In the genomic region with DNA sequence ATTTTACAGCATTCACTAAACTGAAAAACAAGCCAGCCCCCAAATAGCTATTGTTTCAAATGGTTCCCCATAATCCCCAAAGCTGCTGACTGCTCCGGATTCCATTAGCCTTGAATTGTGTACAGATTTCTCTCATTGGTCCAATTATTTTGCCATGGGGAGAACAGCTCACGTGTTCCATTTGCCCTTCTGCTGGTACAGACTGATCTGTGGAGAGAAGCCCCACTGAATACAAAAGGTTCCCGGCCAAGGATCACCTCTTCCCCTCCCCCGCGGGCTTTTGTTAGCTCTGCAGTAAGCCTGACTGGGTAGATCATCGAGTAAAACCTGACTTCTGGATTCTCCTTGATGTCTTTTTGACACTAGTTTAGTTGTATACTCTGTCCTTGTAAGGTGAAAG, we compare ENCODE assay signal across 24 cellular contexts. TPM values are rescaled to one million over a fixed set of nuclear protein-coding genes. Genes with fewer than 3 reads are reported as not detected.
A peak's percentile ranks its signal among the peaks of the same experiment; 100 is the strongest.
DNase-seq lines count a peak whose midpoint lies in the region; ATAC-seq and TF ChIP-seq lines count a peak whose summit lies in the region.
"Had no signal": no experiment of that assay in that cellular context is flagged by ENCODE, and none has a peak within 500 bp of the region (broad histone marks: within the 10 kb centered on the region; RNA-seq: fewer than 3 reads in every experiment).

No MANE protein-coding gene starts in this region.

- TF ChIP-seq EP300 in esophagus muscularis mucosa (IDR thresholded peaks at IDR 0.05), result no peak

- H3K79me2 ChIP-seq in mesendoderm (ENCODE audit: control insufficient read depth, insufficient read depth, low read length), result no peaks in the 10 kb centered on the region

- no peak overlapping the region for H3K18ac ChIP-seq in mesendoderm (ENCODE audit: low read length)

- peak overlapping the region; percentile 55 for H3K27ac ChIP-seq in left ventricle myocardium inferior (replicated peaks)
- no peak overlapping the region for H3K27ac ChIP-seq in mesendoderm (ENCODE audit: low read depth, low read length)
- H3K27ac ChIP-seq in esophagus muscularis mucosa (replicated peaks in 1 of 4), result no peak overlapping the region
- H3K27ac ChIP-seq: SJCRH30 had no signal

- peak overlapping the region; percentile 62 for H3K27ac Mint-ChIP-seq in T-helper 17 cell
- H3K27ac Mint-ChIP-seq: CD14-positive monocyte had no signal

- peak overlapping the region; percentile 22 for H3K56ac ChIP-seq in mesendoderm (ENCODE audit: low read length)

- no peak overlapping the region for H3K4ac ChIP-seq in mesendoderm (ENCODE audit: low read depth, low read length)

- peaks cover 91% of the 10 kb centered on the region for H3K36me3 ChIP-seq in left ventricle myocardium inferior
- no peaks in the 10 kb centered on the region for H3K36me3 ChIP-seq in mesendoderm (ENCODE audit: control insufficient read depth, insufficient read depth, low read length)
- peaks cover 74 to 99% (median 91%) of the 10 kb centered on the region in 4 donors for H3K36me3 ChIP-seq in esophagus muscularis mucosa
- H3K36me3 ChIP-seq: SJCRH30 had no signal

- TF ChIP-seq CTCF in left ventricle myocardium inferior (IDR thresholded peaks at IDR 0.05; ENCODE audit: borderline replicate concordance) (no peak), esophagus muscularis mucosa (IDR thresholded peaks at IDR 0.05) (no peak)

- peak; percentile 50 for ATAC-seq in Right ventricle myocardium superior (ENCODE audit: poor library complexity)
- ATAC-seq in T-helper 17 cell, result no peak
- ATAC-seq in HG02884 (IDR thresholded peaks at IDR 0.05; ENCODE audit: unreplicated experiment), result no peak

- no peaks in the 10 kb centered on the region for H3K27me3 Mint-ChIP-seq in T-helper 17 cell
- H3K27me3 Mint-ChIP-seq: CD8-positive, alpha-beta memory T cell had no signal

- H3K9me3 ChIP-seq in T-helper 17 cell (ENCODE audit: control insufficient read depth, low read length, poor library complexity, severe bottlenecking) (no peaks in the 10 kb centered on the region), left ventricle myocardium inferior (replicated peaks) (no peaks in the 10 kb centered on the region), esophagus muscularis mucosa (no peaks in the 10 kb centered on the region)
- H3K9me3 ChIP-seq: BE2C, SJCRH30 had no signal

- H3K4me3 Mint-ChIP-seq in T-helper 17 cell, result no peak overlapping the region
- H3K4me3 Mint-ChIP-seq: CD14-positive monocyte; CD8-positive, alpha-beta memory T cell; H9 had no signal

- H3K4me1 Mint-ChIP-seq in T-helper 17 cell, result peaks cover 7% of the 10 kb centered on the region
- H3K4me1 Mint-ChIP-seq: CD14-positive monocyte; CD8-positive, alpha-beta memory T cell had no signal

- no peak overlapping the region for H3K23ac ChIP-seq in mesendoderm (ENCODE audit: low read length)

- H4K8ac ChIP-seq in mesendoderm (ENCODE audit: low read depth, low read length), result no peak overlapping the region

- intact Hi-C loops in Right ventricle myocardium superior (cut with DNase I), result no loop called here
- intact Hi-C loops in cardiac septum (cut with DNase I), result no loop called here
- intact Hi-C loops in left ventricle myocardium inferior (cut with micrococcal nuclease), result no loop called here
- intact Hi-C loops in esophagus muscularis mucosa (cut with DNase I), result no loop called here

- H3K79me1 ChIP-seq in mesendoderm (ENCODE audit: low read length), result no peaks in the 10 kb centered on the region

- H3K9ac ChIP-seq in mesendoderm (ENCODE audit: low read length), result no peak overlapping the region

- no peak overlapping the region for H3K4me2 ChIP-seq in mesendoderm (ENCODE audit: low read length)

- WGBS in mesendoderm (ENCODE audit: extremely low coverage, insufficient coverage, low lambda C conversion rate), result no CpG with 5 or more reads among the region's 6 CpGs
- WGBS in esophagus muscularis mucosa, result 67% methylated on average over 6 of the region's 6 CpGs

- no peaks in the 10 kb centered on the region for H3K27me3 ChIP-seq in left ventricle myocardium inferior (ENCODE audit: low read depth)
- no peaks in the 10 kb centered on the region for H3K27me3 ChIP-seq in mesendoderm (ENCODE audit: insufficient read depth, low read length, poor library complexity)
- no peaks in the 10 kb centered on the region for H3K27me3 ChIP-seq in esophagus muscularis mucosa
- H3K27me3 ChIP-seq: BE2C, SJCRH30 had no signal

- H3K4me3 ChIP-seq in left ventricle myocardium inferior (no peak overlapping the region), mesendoderm (ENCODE audit: low read length) (no peak overlapping the region), esophagus muscularis mucosa (no peak overlapping the region)
- H3K4me3 ChIP-seq: SJCRH30 had no signal

- no peak overlapping the region for H2BK15ac ChIP-seq in mesendoderm (replicated peaks; ENCODE audit: low read depth)

- DNase-seq in Right ventricle myocardium superior (no peak), cardiac septum (ENCODE audit: low spot score) (no peak), T-helper 17 cell (no peak), left ventricle myocardium inferior (peak; percentile 38), mesendoderm (peak; percentile 39), esophagus muscularis mucosa (ENCODE audit: extremely low spot score) (no peak), NCI-H774 (lab: John Stamatoyannopoulos, UW) (no peak)
- DNase-seq: 8988T, ACHN, BE2C, DMS79 treated with DMSO at 0.1 percent for 48 hours, H9, KBM-7, MV-4-11, NCI-H1105, NCI-H1436 treated with DMSO at 0.1 percent for 48 hours, NCI-H187 treated with DMSO at 0.1 percent for 48 hours, NCI-H524, NCI-H748 treated with DMSO at 0.1 percent for 48 hours, SJCRH30 had no signal

- peaks cover 24% of the 10 kb centered on the region for H3K36me3 Mint-ChIP-seq in T-helper 17 cell (ENCODE audit: low read depth)

- no peak overlapping the region for H2BK5ac ChIP-seq in mesendoderm (ENCODE audit: low read length)

- no peak for TF ChIP-seq POLR2A in esophagus muscularis mucosa (IDR thresholded peaks at IDR 0.05; ENCODE audit: low read depth)

- no peak overlapping the region for H4K5ac ChIP-seq in mesendoderm (ENCODE audit: low read length)

- no peak overlapping the region for H2AK5ac ChIP-seq in mesendoderm (ENCODE audit: low read length)

- peaks cover 32% of the 10 kb centered on the region for H3K4me1 ChIP-seq in left ventricle myocardium inferior
- peaks cover 3% of the 10 kb centered on the region for H3K4me1 ChIP-seq in mesendoderm (ENCODE audit: control insufficient read depth, low read depth, low read length)
- H3K4me1 ChIP-seq in esophagus muscularis mucosa, result peaks cover 0 to 13% (median 5%) of the 10 kb centered on the region in 4 donors
- H3K4me1 ChIP-seq: SJCRH30 had no signal

- no peak overlapping the region for H2BK120ac ChIP-seq in mesendoderm (ENCODE audit: low read depth, low read length)

RNA-seq across cellular contexts. Expression of a gene that starts 9.1 kb away (rescaled TPM):
- total RNA-seq in Right ventricle myocardium superior, result 4.5 TPM
- total RNA-seq in cardiac septum, result 7.5 TPM
- total RNA-seq in T-helper 17 cell, result 10 to 100 TPM in 1 of 2 donors, 1 to 10 TPM in 1; 7.6 to 10.2 TPM
- total RNA-seq in left ventricle myocardium inferior, result 4.6 TPM
- 14.5 TPM for polyA plus RNA-seq in mesendoderm (2013, experiment 1 of 2)
- 15.2 TPM for polyA plus RNA-seq in mesendoderm (2013, experiment 2 of 2)
- 10 to 100 TPM in 3 of 4 donors, 1 to 10 TPM in 1; 7.5 to 20.6 (median 16.1) TPM for total RNA-seq in esophagus muscularis mucosa
- polyA plus RNA-seq: CD14-positive monocyte had no signal

RNA-seq across cellular contexts. Expression of a gene that starts 29.1 kb away (rescaled TPM):
- 68.3 TPM for total RNA-seq in Right ventricle myocardium superior
- 49.6 TPM for total RNA-seq in cardiac septum
- 100 to 1,000 TPM; 200 to 224 TPM for total RNA-seq in T-helper 17 cell
- total RNA-seq in left ventricle myocardium inferior, result 62.2 TPM
- polyA plus RNA-seq in mesendoderm (2013, experiment 1 of 2), result 5.1 TPM
- polyA plus RNA-seq in mesendoderm (2013, experiment 2 of 2), result 5.1 TPM
- total RNA-seq in esophagus muscularis mucosa, result 10 to 100 TPM; 32.0 to 57.6 (median 49.7) TPM

RNA-seq across cellular contexts. Expression of a gene that starts 30.7 kb away (rescaled TPM):
- total RNA-seq in Right ventricle myocardium superior (not detected), cardiac septum (0.54 TPM), T-helper 17 cell (1 to 10 TPM; 3.1 to 3.2 TPM), left ventricle myocardium inferior (not detected), esophagus muscularis mucosa (1 to 10 TPM in 3 of 4 donors, under 1 TPM in 1; 0.65 to 3.7 (median 1.4) TPM)
- 0.38 TPM for polyA plus RNA-seq in mesendoderm (2013, experiment 1 of 2)
- polyA plus RNA-seq in mesendoderm (2013, experiment 2 of 2), result 0.34 TPM
- polyA plus RNA-seq: CD14-positive monocyte had no signal

RNA-seq across cellular contexts. Expression of a gene that starts 41.3 kb away (rescaled TPM):
- total RNA-seq in Right ventricle myocardium superior, result 8.5 TPM
- total RNA-seq in cardiac septum, result 13.0 TPM
- total RNA-seq in T-helper 17 cell, result 10 to 100 TPM; 59.1 to 64.2 TPM
- total RNA-seq in left ventricle myocardium inferior, result 10.9 TPM
- polyA plus RNA-seq in mesendoderm (2013, experiment 1 of 2), result 13.3 TPM
- polyA plus RNA-seq in mesendoderm (2013, experiment 2 of 2), result 14.2 TPM
- total RNA-seq in esophagus muscularis mucosa, result 10 to 100 TPM; 15.4 to 32.2 (median 23.2) TPM

RNA-seq across cellular contexts. Expression of a gene that starts 46.1 kb away (rescaled TPM):
- total RNA-seq in Right ventricle myocardium superior (not detected), cardiac septum (not detected), T-helper 17 cell (1 to 10 TPM; 3.9 to 7.9 TPM), left ventricle myocardium inferior (not detected), esophagus muscularis mucosa (under 1 TPM in 1 of 4 donors, not detected in 3; 0.17 TPM)
- 56.4 TPM for polyA plus RNA-seq in mesendoderm (2013, experiment 1 of 2)
- 57.6 TPM for polyA plus RNA-seq in mesendoderm (2013, experiment 2 of 2)
- total RNA-seq: LHCN-M2 had no signal
- polyA plus RNA-seq: CD14-positive monocyte had no signal

Comparison
In these comparisons a context has a peak if more than half of its experiments do, and no peak if none do; other contexts are left out.
1. DNase-seq: peak in left ventricle myocardium inferior (single experiment) and mesendoderm (single experiment); none in Right ventricle myocardium superior (single experiment), cardiac septum (single experiment), T-helper 17 cell (0 of 3), esophagus muscularis mucosa (single experiment) and NCI-H774 (single experiment).